1 cellular context compared by ENCODE assay signal in genomic region chr6:36028887-36029324, GRCh38.
TF ChIP-seq lines count a peak whose summit lies in the region.

No MANE protein-coding gene starts in this region.

TF ChIP-seq in GM23338, 12 proteins besides CTCF, POLR2A, EP300 and RAD21 (continued from another document):
- no peak for TF ChIP-seq ZNF462 (CRISPR knock-in tag; IDR thresholded peaks at IDR 0.05)
- no peak for TF ChIP-seq REST (IDR thresholded peaks at IDR 0.05; ENCODE audit: unreplicated experiment)
- TF ChIP-seq ETS1 (IDR thresholded peaks at IDR 0.05), result no peak
- TF ChIP-seq CREB1 (CRISPR knock-in tag; IDR thresholded peaks at IDR 0.05; ENCODE audit: low read depth), result no peak
- no peak for TF ChIP-seq STAT1 (IDR thresholded peaks at IDR 0.05; ENCODE audit: unreplicated experiment)
- TF ChIP-seq NANOG (IDR thresholded peaks at IDR 0.05; ENCODE audit: borderline replicate concordance), result no peak
- TF ChIP-seq EZH2 (IDR thresholded peaks at IDR 0.05; ENCODE audit: low read depth, unreplicated experiment), result no peak
- TF ChIP-seq JUNB (IDR thresholded peaks at IDR 0.05; ENCODE audit: unreplicated experiment), result no peak
- no peak for TF ChIP-seq ZNF331 (CRISPR knock-in tag; IDR thresholded peaks at IDR 0.05; ENCODE audit: low read depth)
